In the genomic region with DNA sequence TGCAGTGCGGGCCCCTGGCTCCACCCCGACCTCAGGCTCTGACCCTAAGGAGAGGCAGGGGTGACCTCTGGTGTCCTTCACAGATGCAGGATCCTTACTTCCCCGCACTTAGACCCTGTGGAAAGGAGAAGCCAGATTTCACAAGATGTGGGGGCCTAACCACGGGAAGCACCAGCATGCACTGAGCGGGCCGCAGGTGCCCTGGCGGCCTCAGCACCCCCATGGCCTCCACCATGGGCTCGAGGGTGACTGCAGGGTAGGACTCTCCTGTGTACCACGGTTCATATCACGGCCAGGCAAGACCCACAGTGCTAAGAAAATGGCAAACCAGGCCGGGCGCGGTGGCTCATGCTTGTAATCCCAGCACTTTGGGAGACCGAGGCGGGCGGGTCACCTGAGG, we compare ENCODE assay signal across 1 cellular context.
TF ChIP-seq lines count a peak whose summit lies in the region.

No MANE protein-coding gene starts in this region.

TF ChIP-seq in HepG2, 621 proteins besides CTCF, POLR2A, EP300 and RAD21:
- TF ChIP-seq, protein P1, sequence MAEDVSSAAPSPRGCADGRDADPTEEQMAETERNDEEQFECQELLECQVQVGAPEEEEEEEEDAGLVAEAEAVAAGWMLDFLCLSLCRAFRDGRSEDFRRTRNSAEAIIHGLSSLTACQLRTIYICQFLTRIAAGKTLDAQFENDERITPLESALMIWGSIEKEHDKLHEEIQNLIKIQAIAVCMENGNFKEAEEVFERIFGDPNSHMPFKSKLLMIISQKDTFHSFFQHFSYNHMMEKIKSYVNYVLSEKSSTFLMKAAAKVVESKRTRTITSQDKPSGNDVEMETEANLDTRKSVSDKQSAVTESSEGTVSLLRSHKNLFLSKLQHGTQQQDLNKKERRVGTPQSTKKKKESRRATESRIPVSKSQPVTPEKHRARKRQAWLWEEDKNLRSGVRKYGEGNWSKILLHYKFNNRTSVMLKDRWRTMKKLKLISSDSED (CRISPR knock-in tag; IDR thresholded peaks at IDR 0.05), result no peak
